18 cellular contexts compared by ENCODE assay signal in genomic region chr3:100230715-100231114, GRCh38.
"Had no signal": no experiment of that assay in that cellular context is flagged by ENCODE, and none has a peak within 500 bp of the region (broad histone marks: within the 10 kb centered on the region; RNA-seq: fewer than 3 reads in every experiment).

No MANE protein-coding gene starts in this region.

- FAIRE-seq: endothelial cell of umbilical vein had no signal

- H3K36me3 ChIP-seq: brain microvascular endothelial cell, heart right ventricle, prostate gland, spleen had no signal

- H3K4me3 ChIP-seq: heart right ventricle, prostate gland, spleen had no signal

- ATAC-seq: activated naive CD4-positive, alpha-beta T cell treated with anti-CD3 and anti-CD28 coated beads, Interleukin-2, amount 50 U/mL, for 72 hours; activated T-helper 17 cell treated with anti-CD3 and anti-CD28 coated beads, Interleukin-2, amount 50 U/mL, for 72 hours; effector memory CD8-positive, alpha-beta T cell; heart right ventricle; left cardiac atrium; natural killer cell treated with Interleukin-12 subunit alpha and Interleukin-12 subunit beta and Interleukin-15 and Interleukin-18, amount 100 ng/mL, for 72 hours; stimulated activated naive CD8-positive, alpha-beta T cell treated with anti-CD3 and anti-CD28 coated beads, Interleukin-15, Interleukin-2, amounts not matched to agents 100 U/mL and 50 U/mL, for 24 hours; T-helper 17 cell had no signal

- H3K27ac ChIP-seq: brain microvascular endothelial cell, heart right ventricle, prostate gland, spleen had no signal

- H3K9me3 ChIP-seq: prostate gland had no signal

- H3K27me3 ChIP-seq: brain microvascular endothelial cell, heart right ventricle, spleen had no signal

- H3K4me1 ChIP-seq: prostate gland, spleen had no signal

- DNase-seq: activated T-cell treated with anti-CD3 and anti-CD28 coated beads, Interleukin-2, amount 50 U/mL, for 1 hour; aorta; brain microvascular endothelial cell; central memory CD4-positive, alpha-beta T cell; dermis blood vessel endothelial cell; effector memory CD8-positive, alpha-beta T cell; heart right ventricle; islet precursor cell; left cardiac atrium; spleen; stimulated activated CD4-positive, alpha-beta T cell treated with anti-CD3 and anti-CD28 coated beads, Interleukin-4, amount 100 ng/mL, for 24 hours; stimulated activated naive CD8-positive, alpha-beta T cell treated with anti-CD3 and anti-CD28 coated beads, Interleukin-15, Interleukin-2, amounts not matched to agents 100 U/mL and 50 U/mL, for 24 hours; T-helper 17 cell had no signal
